Comparison of ENCODE assay signal across 37 cellular contexts in genomic region chr21:43207043-43207315, GRCh38. TPM values are rescaled to one million over a fixed set of nuclear protein-coding genes. Genes with fewer than 3 reads are reported as not detected.
"Had no signal": no experiment of that assay in that cellular context is flagged by ENCODE, and none has a peak within 500 bp of the region (broad histone marks: within the 10 kb centered on the region; RNA-seq: fewer than 3 reads in every experiment).

No MANE protein-coding gene starts in this region.

- ATAC-seq: activated CD4-positive, CD25-positive, alpha-beta regulatory T cell treated with anti-CD3 and anti-CD28 coated beads, Interleukin-2, amount 50 U/mL, for 24 hours; activated T-helper 17 cell treated with anti-CD3 and anti-CD28 coated beads, Interleukin-2, amount 50 U/mL, for 72 hours; effector memory CD8-positive, alpha-beta T cell; gastroesophageal sphincter; stimulated activated naive B cell treated with anti-CD40 and anti-IgM and Interleukin-4, amounts not matched to agents 10 μg/mL and 1 μg/mL and 100 μg/mL, for 72 hours; T-cell had no signal

- H3K36me3 ChIP-seq: colonic mucosa, gastroesophageal sphincter, right atrium auricular region, stomach, thyroid gland, upper lobe of left lung, vagina had no signal

- H3K4me1 ChIP-seq: colonic mucosa, parathyroid adenoma had no signal

- H3K4me3 Mint-ChIP-seq: activated T-cell treated with anti-CD3 and anti-CD28 coated beads, Interleukin-2, amount 50 U/mL, for 24 hours; activated T-helper 17 cell treated with anti-CD3 and anti-CD28 coated beads, Interleukin-2, amount 50 U/mL, for 72 hours; effector memory CD8-positive, alpha-beta T cell; nephron progenitor cell; stimulated activated naive B cell treated with anti-CD40 and anti-IgM and Interleukin-4, amounts not matched to agents 10 μg/mL and 1 μg/mL and 100 μg/mL, for 72 hours; T-cell had no signal

- DNase-seq: activated CD4-positive, alpha-beta T cell treated with anti-CD3 and anti-CD28 coated beads for 48 hours; activated CD4-positive, alpha-beta T cell treated with anti-CD3 and anti-CD28 coated beads, Interleukin-2, amount 50 U/mL, for 48 hours; activated gamma-delta T cell treated with Interleukin-2 at 50 U/mL for 16 hours; activated naive CD4-positive, alpha-beta T cell treated with anti-CD3 and anti-CD28 coated beads, Interleukin-2, amount 50 U/mL, for 16 hours; anterior cingulate cortex; effector memory CD8-positive, alpha-beta T cell; mesendoderm; nephron progenitor cell; nucleus accumbens; stimulated activated CD4-positive, alpha-beta T cell treated with anti-CD3 and anti-CD28 coated beads, Interleukin-15, amount 100 ng/mL, for 24 hours; stimulated activated naive B cell treated with anti-CD40 and anti-IgM and Interleukin-4, amounts not matched to agents 10 μg/mL and 1 μg/mL and 100 μg/mL, for 72 hours; stomach; thyroid gland had no signal

- H3K36me3 Mint-ChIP-seq: T-cell had no signal

- H3K9me3 ChIP-seq: colonic mucosa, thyroid gland, vagina had no signal

- H3K27ac ChIP-seq: colonic mucosa, dorsolateral prefrontal cortex, gastroesophageal sphincter, hepatocyte, parathyroid adenoma, right atrium auricular region, stomach, thyroid gland, upper lobe of left lung, vagina, VCaP had no signal

- H3K4me3 ChIP-seq: colonic mucosa, dorsolateral prefrontal cortex, gastroesophageal sphincter, hepatocyte, lung, right atrium auricular region, smooth muscle cell, stomach, thyroid gland, upper lobe of left lung, vagina had no signal

- H3K9me3 Mint-ChIP-seq: activated T-cell treated with anti-CD3 and anti-CD28 coated beads, Interleukin-2, amount 50 U/mL, for 24 hours; effector memory CD8-positive, alpha-beta T cell had no signal

- H3K4me1 Mint-ChIP-seq: activated T-helper 17 cell treated with anti-CD3 and anti-CD28 coated beads, Interleukin-2, amount 50 U/mL, for 72 hours; T-cell had no signal

- H3K27me3 ChIP-seq: colonic mucosa, hepatocyte, right atrium auricular region, thyroid gland, upper lobe of left lung, vagina had no signal

- H3K27ac Mint-ChIP-seq: activated T-cell treated with anti-CD3 and anti-CD28 coated beads, Interleukin-2, amount 50 U/mL, for 24 hours; activated T-helper 17 cell treated with anti-CD3 and anti-CD28 coated beads, Interleukin-2, amount 50 U/mL, for 72 hours; effector memory CD8-positive, alpha-beta T cell; nephron progenitor cell; stimulated activated naive B cell treated with anti-CD40 and anti-IgM and Interleukin-4, amounts not matched to agents 10 μg/mL and 1 μg/mL and 100 μg/mL, for 72 hours; T-cell had no signal

RNA-seq across cellular contexts. Expression of gene CRYAA, which starts 38.2 kb away (rescaled TPM):
- total RNA-seq: activated T-helper 17 cell treated with anti-CD3 and anti-CD28 coated beads, Interleukin-2, amount 50 U/mL, for 72 hours; bronchial epithelial cell; colonic mucosa; endothelial cell of umbilical vein; fibroblast of lung; fibroblast of villous mesenchyme; gastroesophageal sphincter; hepatocyte; lung; mucosa of gallbladder; pulmonary artery endothelial cell; right atrium auricular region; smooth muscle cell; stomach; T-cell; T-helper 2 cell treated with Interferon-gamma antibody and Interleukin-4, amounts not matched to agents 100 ng/mL and 5 ng/mL, for 36 hours; thyroid gland; upper lobe of left lung; vagina had no signal
- polyA plus RNA-seq: endothelial cell of umbilical vein, esophagus, fibroblast of lung, hepatocyte, keratinocyte, lung, smooth muscle cell, stomach had no signal
